ENCODE assay signal across 1 cellular context in genomic region chr3:15757824-15758223, GRCh38.
TF ChIP-seq lines count a peak whose summit lies in the region.

No MANE protein-coding gene starts in this region.

TF ChIP-seq in IMR-90, 13 proteins besides CTCF, POLR2A, EP300 and RAD21 (continued from another document):
- TF ChIP-seq USF2 (IDR thresholded peaks at IDR 0.05; ENCODE audit: low read depth, low read length) (no peak), RFX5 (IDR thresholded peaks at IDR 0.05; ENCODE audit: low read depth, low read length) (no peak), RCOR1 (IDR thresholded peaks at IDR 0.05; ENCODE audit: insufficient replicate concordance, low read length) (no peak), MAFK (IDR thresholded peaks at IDR 0.05; ENCODE audit: low read depth, low read length) (no peak), NFE2L2 (IDR thresholded peaks at IDR 0.05; ENCODE audit: low read depth, low read length) (no peak), BHLHE40 (IDR thresholded peaks at IDR 0.05; ENCODE audit: low read depth, low read length) (no peak), CHD1 (IDR thresholded peaks at IDR 0.05; ENCODE audit: low read depth, low read length) (no peak), SMC3 (IDR thresholded peaks at IDR 0.05; ENCODE audit: low read depth, low read length) (no peak), MAZ (IDR thresholded peaks at IDR 0.05; ENCODE audit: borderline replicate concordance, low read depth, low read length) (no peak), MXI1 (IDR thresholded peaks at IDR 0.05; ENCODE audit: borderline replicate concordance, low read depth, low read length) (no peak), FOS (IDR thresholded peaks at IDR 0.05; ENCODE audit: low read depth, low read length) (no peak)
- TF ChIP-seq, protein P1, sequence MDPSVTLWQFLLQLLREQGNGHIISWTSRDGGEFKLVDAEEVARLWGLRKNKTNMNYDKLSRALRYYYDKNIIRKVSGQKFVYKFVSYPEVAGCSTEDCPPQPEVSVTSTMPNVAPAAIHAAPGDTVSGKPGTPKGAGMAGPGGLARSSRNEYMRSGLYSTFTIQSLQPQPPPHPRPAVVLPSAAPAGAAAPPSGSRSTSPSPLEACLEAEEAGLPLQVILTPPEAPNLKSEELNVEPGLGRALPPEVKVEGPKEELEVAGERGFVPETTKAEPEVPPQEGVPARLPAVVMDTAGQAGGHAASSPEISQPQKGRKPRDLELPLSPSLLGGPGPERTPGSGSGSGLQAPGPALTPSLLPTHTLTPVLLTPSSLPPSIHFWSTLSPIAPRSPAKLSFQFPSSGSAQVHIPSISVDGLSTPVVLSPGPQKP (IDR thresholded peaks at IDR 0.05; ENCODE audit: borderline replicate concordance, low read depth, low read length), result no peak
